Comparison of ENCODE assay signal across 1 cellular context in the genomic region with DNA sequence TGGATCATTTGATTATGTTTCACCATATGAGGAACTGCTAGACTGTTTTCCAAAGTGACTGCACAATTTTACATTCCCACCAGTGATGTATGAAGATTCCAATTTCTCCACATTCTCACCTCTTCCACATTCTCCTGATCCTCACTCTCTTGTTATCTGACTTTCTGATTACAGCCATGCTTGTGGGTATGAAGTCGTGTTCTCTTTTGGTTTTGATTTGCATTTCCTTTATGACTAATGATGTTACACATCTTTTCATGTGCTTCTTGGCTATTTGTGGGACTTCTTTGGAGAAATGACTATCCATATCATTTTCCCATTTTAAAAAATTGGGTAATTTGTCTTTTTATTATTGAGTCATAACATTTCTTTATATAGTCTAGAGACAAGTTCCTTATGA.
TF ChIP-seq lines count a peak whose summit lies in the region.

No MANE protein-coding gene starts in this region.

TF ChIP-seq in endothelial cell of umbilical vein, 7 proteins besides CTCF, POLR2A, EP300 and RAD21:
- TF ChIP-seq JUN (IDR thresholded peaks at IDR 0.05; ENCODE audit: borderline replicate concordance, insufficient read depth, insufficient read length, low read depth) = no peak
- TF ChIP-seq EZH2 (IDR thresholded peaks at IDR 0.05; ENCODE audit: borderline replicate concordance, low read depth, low read length, severe bottlenecking) = no peak
- TF ChIP-seq POLR2AphosphoS5 (IDR thresholded peaks at IDR 0.05; ENCODE audit: insufficient read depth, low read depth, low read length) = no peak
- TF ChIP-seq, protein P1, sequence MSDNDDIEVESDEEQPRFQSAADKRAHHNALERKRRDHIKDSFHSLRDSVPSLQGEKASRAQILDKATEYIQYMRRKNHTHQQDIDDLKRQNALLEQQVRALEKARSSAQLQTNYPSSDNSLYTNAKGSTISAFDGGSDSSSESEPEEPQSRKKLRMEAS (IDR thresholded peaks at IDR 0.05; ENCODE audit: insufficient read depth, insufficient read length) = no peak
- no peak for TF ChIP-seq FOS (IDR thresholded peaks at IDR 0.05; ENCODE audit: borderline replicate concordance, insufficient read depth, low read length)
- TF ChIP-seq GATA2 (IDR thresholded peaks at IDR 0.05; ENCODE audit: insufficient read depth, insufficient read length, low read depth, low read length) = no peak
- no peak for TF ChIP-seq MYC (IDR thresholded peaks at IDR 0.05; ENCODE audit: low read depth, low read length)
